Comparison of ENCODE assay signal across 9 cellular contexts in the genomic region with DNA sequence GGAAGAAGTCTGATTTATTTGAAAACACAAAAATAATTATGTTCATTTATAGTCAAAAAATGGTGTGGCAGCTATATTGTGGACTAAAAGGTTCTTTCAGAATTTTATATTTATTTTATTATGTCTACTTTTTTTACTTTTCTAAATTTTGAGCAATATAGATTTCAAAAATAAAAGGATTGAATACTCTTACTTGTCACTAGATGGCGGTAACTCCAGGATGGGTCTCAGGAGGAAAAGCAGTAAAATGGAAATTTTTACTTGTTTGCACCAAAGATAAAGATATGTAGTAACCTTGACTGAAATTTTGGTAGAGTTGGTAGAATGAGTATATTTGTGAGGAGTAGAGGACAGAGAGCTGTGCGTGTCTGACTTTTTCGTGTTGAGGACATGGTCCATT. TPM values are rescaled to one million over a fixed set of nuclear protein-coding genes. Genes with fewer than 3 reads are reported as not detected.
DNase-seq lines count a peak whose midpoint lies in the region; ATAC-seq, FAIRE-seq and TF ChIP-seq lines count a peak whose summit lies in the region.
"Had no signal": no experiment of that assay in that cellular context is flagged by ENCODE, and none has a peak within 500 bp of the region (broad histone marks: within the 10 kb centered on the region; RNA-seq: fewer than 3 reads in every experiment).

No MANE protein-coding gene starts in this region.

- TF ChIP-seq CTCF in glutamatergic neuron (IDR thresholded peaks at IDR 0.05; ENCODE audit: partially characterized antibody, unreplicated experiment) = peak; percentile 42

- H3K27me3 Mint-ChIP-seq in glutamatergic neuron (ENCODE audit: unreplicated experiment) = no peaks in the 10 kb centered on the region
- H3K27me3 Mint-ChIP-seq in activated naive CD8-positive, alpha-beta T cell treated with anti-CD3 and anti-CD28 coated beads, Interleukin-2, amount 50 U/mL, for 24 hours = no peaks in the 10 kb centered on the region

- FAIRE-seq in H54 (lab: Jason Lieb, UNC) = no peak

- peak; percentile 2 to 17 for DNase-seq in AML-193 (lab: John Stamatoyannopoulos, UW)
- DNase-seq in SK-MEL-5 (ENCODE audit: low read depth, low spot score) = peak; percentile 30
- DNase-seq in glutamatergic neuron = no peak
- DNase-seq in activated naive CD8-positive, alpha-beta T cell treated with anti-CD3 and anti-CD28 coated beads, Interleukin-2, amount 50 U/mL, for 24 hours = no peak
- no peak for DNase-seq in NCI-H187 treated with DMSO at 0.1 percent for 48 hours (lab: John Stamatoyannopoulos, UW)
- no peak for DNase-seq in H54 (ENCODE audit: insufficient read length, low spot score)
- DNase-seq: islet precursor cell had no signal

- in situ Hi-C loops in SK-MEL-5 (cut with HindIII; ENCODE audit: low pct_unique_long_range_greater_than_20kb, low sequenced_read_pairs) = no loop called here

- no peak for TF ChIP-seq POLR2A in H54 (IDR thresholded peaks at IDR 0.05; ENCODE audit: low read depth, low read length)

- ATAC-seq in GM19351 (IDR thresholded peaks at IDR 0.05; ENCODE audit: unreplicated experiment) (peak; percentile 68), GM21737 (IDR thresholded peaks at IDR 0.05; ENCODE audit: unreplicated experiment) (no peak)
- ATAC-seq in activated naive CD8-positive, alpha-beta T cell treated with anti-CD3 and anti-CD28 coated beads, Interleukin-2, amount 50 U/mL, for 24 hours = no peak

- H3K36me3 Mint-ChIP-seq in glutamatergic neuron (ENCODE audit: unreplicated experiment) = no peaks in the 10 kb centered on the region
- no peaks in the 10 kb centered on the region for H3K36me3 Mint-ChIP-seq in activated naive CD8-positive, alpha-beta T cell treated with anti-CD3 and anti-CD28 coated beads, Interleukin-2, amount 50 U/mL, for 24 hours (ENCODE audit: low read depth)

- no peak overlapping the region for H3K27ac Mint-ChIP-seq in glutamatergic neuron (ENCODE audit: unreplicated experiment)
- no peak overlapping the region for H3K27ac Mint-ChIP-seq in activated naive CD8-positive, alpha-beta T cell treated with anti-CD3 and anti-CD28 coated beads, Interleukin-2, amount 50 U/mL, for 24 hours

- H3K4me1 Mint-ChIP-seq in glutamatergic neuron (ENCODE audit: low read depth, unreplicated experiment) = no peaks in the 10 kb centered on the region
- no peaks in the 10 kb centered on the region for H3K4me1 Mint-ChIP-seq in activated naive CD8-positive, alpha-beta T cell treated with anti-CD3 and anti-CD28 coated beads, Interleukin-2, amount 50 U/mL, for 24 hours

- no peaks in the 10 kb centered on the region for H3K9me3 Mint-ChIP-seq in glutamatergic neuron (ENCODE audit: unreplicated experiment)
- H3K9me3 Mint-ChIP-seq in activated naive CD8-positive, alpha-beta T cell treated with anti-CD3 and anti-CD28 coated beads, Interleukin-2, amount 50 U/mL, for 24 hours = no peaks in the 10 kb centered on the region

- no peak overlapping the region for H3K4me3 Mint-ChIP-seq in glutamatergic neuron (ENCODE audit: unreplicated experiment)
- H3K4me3 Mint-ChIP-seq in activated naive CD8-positive, alpha-beta T cell treated with anti-CD3 and anti-CD28 coated beads, Interleukin-2, amount 50 U/mL, for 24 hours = no peak overlapping the region

RNA-seq across cellular contexts. Expression of a gene that starts 14.5 kb away (rescaled TPM):
- not detected in 2 replicates for total RNA-seq in SK-MEL-5 (2014; rRNA removed; shearing (Covaris generic))
- not detected in 2 replicates for polyA plus RNA-seq in SK-MEL-5 (2015; cell fraction: cytosol; rRNA removed)
- 0.06 TPM in 1 of 2 replicates, not detected in the other for polyA plus RNA-seq in SK-MEL-5 (2015; cell fraction: nucleus; rRNA removed)
- 1.3 TPM for total RNA-seq in glutamatergic neuron (ENCODE audit: unreplicated experiment)

Comparison
In these comparisons a context has a peak if more than half of its experiments do, and no peak if none do; other contexts are left out.
1. DNase-seq: peak in AML-193 (2 of 2) and SK-MEL-5 (single experiment); none in glutamatergic neuron (single experiment), activated naive CD8-positive, alpha-beta T cell treated with anti-CD3 and anti-CD28 coated beads, Interleukin-2, amount 50 U/mL, for 24 hours (single experiment), NCI-H187 treated with DMSO at 0.1 percent for 48 hours (single experiment) and H54 (single experiment).